Comparison of ENCODE assay signal across 12 cellular contexts in the genomic region with DNA sequence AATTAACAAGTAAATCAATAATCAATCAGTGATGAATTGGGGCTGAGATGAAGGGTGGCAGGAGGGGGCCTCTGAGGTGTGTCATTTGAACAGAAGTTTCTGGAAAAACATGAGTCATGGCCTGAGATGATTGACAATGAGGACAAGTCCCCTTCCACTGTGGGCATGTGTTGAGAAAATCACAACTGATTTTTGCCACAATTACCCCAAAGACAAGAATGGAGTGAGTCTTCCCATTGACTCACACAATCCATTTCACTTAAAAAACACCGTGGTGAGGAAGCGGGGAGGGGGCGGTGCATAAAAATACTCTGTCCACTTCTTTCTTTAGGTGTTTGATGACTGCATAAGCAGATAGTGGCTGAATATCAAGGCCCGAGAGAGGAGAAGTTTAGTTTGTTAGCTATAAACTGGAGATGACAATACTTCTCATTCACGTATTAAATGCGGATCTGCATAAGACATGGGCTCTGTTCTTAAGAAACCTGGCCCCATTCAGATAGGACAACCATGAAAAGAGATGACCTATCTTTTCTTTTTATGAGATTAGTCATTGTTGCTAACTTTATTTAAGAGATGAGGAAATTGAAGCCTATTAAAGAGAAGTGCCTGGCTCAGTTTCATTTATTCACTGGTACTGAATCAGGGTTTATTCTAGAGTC. TPM values are rescaled to one million over a fixed set of nuclear protein-coding genes. Genes with fewer than 3 reads are reported as not detected.
DNase-seq lines count a peak whose midpoint lies in the region; TF ChIP-seq lines count a peak whose summit lies in the region.
"Had no signal": no experiment of that assay in that cellular context is flagged by ENCODE, and none has a peak within 500 bp of the region (broad histone marks: within the 10 kb centered on the region; RNA-seq: fewer than 3 reads in every experiment).

No MANE protein-coding gene starts in this region.

- peak; percentile 51 for DNase-seq in A172 (ENCODE audit: low spot score)
- DNase-seq in LHCN-M2 (ENCODE audit: low read depth): peak; percentile 71
- peak; percentile 20 for DNase-seq in activated CD8-positive, alpha-beta memory T cell treated with anti-CD3 and anti-CD28 coated beads, Interleukin-2, amount 50 U/mL, for 24 hours (ENCODE audit: extremely low read depth)
- no peak for DNase-seq in osteoblast (ENCODE audit: insufficient read length, low spot score, missing footprints)
- no peak for DNase-seq in retina
- no peak for DNase-seq in NOMO-1 treated with dmso at 0.1 percent for 144 hours (lab: John Stamatoyannopoulos, UW; ENCODE audit: unreplicated experiment)
- no peak for DNase-seq in NCI-H2029 treated with DMSO at 0.1 percent for 48 hours (lab: John Stamatoyannopoulos, UW)
- DNase-seq in DMS 273 (lab: John Stamatoyannopoulos, UW; ENCODE audit: unreplicated experiment): no peak
- DNase-seq: cortex of kidney, NCI-H1105, NCI-H748 treated with DMSO at 0.1 percent for 48 hours had no signal

- H3K4me2 ChIP-seq in osteoblast (ENCODE audit: insufficient read depth, low read length): peak overlapping the region; percentile 73

- H3K36me3 ChIP-seq in osteoblast (ENCODE audit: insufficient read depth, low read length): no peaks in the 10 kb centered on the region

- peak overlapping the region; percentile 70 for H2AFZ ChIP-seq in osteoblast (ENCODE audit: low read length)

- no peaks in the 10 kb centered on the region for H3K79me2 ChIP-seq in osteoblast (ENCODE audit: insufficient read depth, low read length)

- H3K27ac ChIP-seq in osteoblast (ENCODE audit: low read depth, low read length): peak overlapping the region; percentile 75
- H3K27ac ChIP-seq: HL-60 had no signal

- peaks cover 25% of the 10 kb centered on the region for H3K4me1 ChIP-seq in osteoblast (ENCODE audit: insufficient read depth, low read length)

- H3K4me3 ChIP-seq in osteoblast (ENCODE audit: insufficient read depth, low read length): peak overlapping the region; percentile 23

- no peaks in the 10 kb centered on the region for H4K20me1 ChIP-seq in osteoblast (ENCODE audit: insufficient read depth, low read length)

- no peaks in the 10 kb centered on the region for H3K9me3 ChIP-seq in osteoblast (ENCODE audit: low read depth, low read length)

- H3K27me3 ChIP-seq in osteoblast (ENCODE audit: insufficient read depth, low read length): no peaks in the 10 kb centered on the region

- TF ChIP-seq CTCF in osteoblast (IDR thresholded peaks at IDR 0.05; ENCODE audit: extremely low read depth, low read depth, low read length): no peak

RNA-seq across cellular contexts. Expression of gene SHC4, which starts 34.7 kb away (rescaled TPM):
- 0.59 and 0.84 TPM in 2 replicates for total RNA-seq in A172 (2014; rRNA removed; shearing (Covaris generic))
- total RNA-seq in LHCN-M2 (2014; rRNA removed) (2.1 and 2.4 TPM in 2 replicates), osteoblast (0.72 and 1.5 TPM in 2 replicates)
- polyA plus RNA-seq in LHCN-M2 (2012): 0.43 TPM

RNA-seq across cellular contexts. Expression of gene EID1, which starts 51.1 kb away (rescaled TPM):
- total RNA-seq in A172 (2014; rRNA removed; shearing (Covaris generic)): 301 and 330 TPM in 2 replicates
- total RNA-seq in LHCN-M2 (2014; rRNA removed): 229 and 243 TPM in 2 replicates
- polyA plus RNA-seq in LHCN-M2 (2012): 124 TPM
- total RNA-seq in osteoblast: 193 and 206 TPM in 2 replicates

Comparison
In these comparisons a context has a peak if more than half of its experiments do, and no peak if none do; other contexts are left out.
1. DNase-seq: peak in A172 (single experiment), LHCN-M2 (single experiment) and activated CD8-positive, alpha-beta memory T cell treated with anti-CD3 and anti-CD28 coated beads, Interleukin-2, amount 50 U/mL, for 24 hours (single experiment); none in osteoblast (single experiment), retina (single experiment), NOMO-1 treated with dmso at 0.1 percent for 144 hours (single experiment), NCI-H2029 treated with DMSO at 0.1 percent for 48 hours (single experiment) and DMS 273 (single experiment).